ENCODE assay signal across 13 cellular contexts in the genomic region with DNA sequence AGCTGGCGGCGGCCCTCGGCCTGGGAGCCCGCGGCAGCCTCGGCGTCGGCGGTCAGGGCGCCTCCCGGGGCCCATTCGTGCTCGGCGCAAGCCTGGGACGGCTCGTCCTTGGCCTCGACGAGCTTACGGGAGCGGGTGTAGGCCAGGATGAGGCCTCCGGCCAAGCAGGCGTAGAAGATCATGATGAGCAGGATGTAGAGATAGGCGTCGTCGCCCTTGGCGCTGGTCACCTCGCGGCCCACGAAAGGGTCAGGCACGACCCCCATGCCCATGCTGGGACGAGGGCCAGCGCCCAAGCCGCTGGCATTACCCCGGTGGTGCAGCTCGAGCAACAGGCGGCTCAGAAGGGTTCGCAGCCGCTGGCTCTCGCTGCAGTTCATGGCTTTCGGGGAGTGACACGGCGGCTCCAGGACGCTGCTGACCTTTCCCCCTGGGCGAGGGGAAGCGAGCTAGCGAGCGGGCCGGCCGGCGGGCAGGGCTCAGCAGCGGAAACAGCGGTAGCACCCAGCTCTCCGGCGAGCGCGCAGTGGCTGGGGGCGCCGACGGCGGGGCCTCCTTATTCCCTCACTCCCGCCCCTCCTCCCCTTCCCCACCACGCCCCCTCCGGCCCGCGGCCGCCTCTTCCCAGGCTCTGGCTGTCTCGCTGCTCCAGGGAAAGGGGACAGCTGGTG. TPM values are rescaled to one million over a fixed set of nuclear protein-coding genes. Genes with fewer than 3 reads are reported as not detected.
A peak's percentile ranks its signal among the peaks of the same experiment; 100 is the strongest.
DNase-seq lines count a peak whose midpoint lies in the region; ATAC-seq and TF ChIP-seq lines count a peak whose summit lies in the region.
"Had no signal": no experiment of that assay in that cellular context is flagged by ENCODE, and none has a peak within 500 bp of the region (broad histone marks: within the 10 kb centered on the region; RNA-seq: fewer than 3 reads in every experiment).

A gene with protein sequence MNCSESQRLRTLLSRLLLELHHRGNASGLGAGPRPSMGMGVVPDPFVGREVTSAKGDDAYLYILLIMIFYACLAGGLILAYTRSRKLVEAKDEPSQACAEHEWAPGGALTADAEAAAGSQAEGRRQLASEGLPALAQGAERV (minus strand): TSS at position 532 of the 671 bp plus-strand sequence. CDS start 152 bp downstream, at position 380.

- intact Hi-C loops in breast epithelium (cut with DNase I; ENCODE audit: low total_unique reads) (no loop called here), mammary epithelial cell (cut with micrococcal nuclease) (no loop called here), heart left ventricle (cut with DNase I) (loop anchor here in 2 of 10 donors (5.0 kb wide), 1 partner anchor 87 kb away; a partner anchor contains a TSS), aorta (cut with DNase I) (loop anchor here in 1 of 2 donors (5.0 kb wide), 1 partner anchor 137 kb away; no protein-coding TSS in a partner anchor)
- intact Hi-C loops in CD4-positive, alpha-beta T cell (cut with DNase I, micrococcal nuclease), result no loop called here

- 58% methylated on average over 12 of the region's 67 CpGs for WGBS in mammary epithelial cell (ENCODE audit: low coverage, missing lambda C conversion rate)
- 32 to 54% (median 40%) methylated on average over 46 to 67 of the region's 67 CpGs for WGBS in heart left ventricle, 4 donors
- 14 to 39% methylated on average over 47 to 67 of the region's 67 CpGs for WGBS in aorta, 2 donors

- in situ Hi-C loops in mammary epithelial cell (cut with MboI; ENCODE audit: low sequenced_read_pairs in 2 of 2), result loop anchor here in 1 of 2 donors (25.0 kb wide), 1 partner anchor 137 kb away; a partner anchor contains a TSS

- peaks cover 10% of the 10 kb centered on the region for H3K36me3 Mint-ChIP-seq in nephron progenitor cell (ENCODE audit: low read depth)
- no peaks in the 10 kb centered on the region for H3K36me3 Mint-ChIP-seq in activated naive CD8-positive, alpha-beta T cell treated with anti-CD3 and anti-CD28 coated beads, Interleukin-2, amount 50 U/mL, for 24 hours (ENCODE audit: low read depth)
- H3K36me3 Mint-ChIP-seq in CD4-positive, alpha-beta T cell (ENCODE audit: low read depth), result no peaks in the 10 kb centered on the region

- H3K27ac Mint-ChIP-seq in nephron progenitor cell, result no peak within 1 kb of the TSS
- H3K27ac Mint-ChIP-seq in activated naive CD8-positive, alpha-beta T cell treated with anti-CD3 and anti-CD28 coated beads, Interleukin-2, amount 50 U/mL, for 24 hours, result no peak within 1 kb of the TSS
- no peak within 1 kb of the TSS for H3K27ac Mint-ChIP-seq in CD4-positive, alpha-beta T cell

- H3K4me3 ChIP-seq in breast epithelium, result peak within 1 kb of the TSS; percentile 28 to 51 (median 36)
- H3K4me3 ChIP-seq in mammary epithelial cell (replicated peaks in 1 of 3; ENCODE audit: insufficient read depth in 1 of 3, low read depth in 2 of 3, low read length in 3 of 3), result no peak within 1 kb of the TSS
- peak within 1 kb of the TSS in 9 of 12 donors; percentile 5 to 45 (median 36) for H3K4me3 ChIP-seq in heart left ventricle
- H3K4me3 ChIP-seq in aorta (ENCODE audit: low read length in 2 of 2), result no peak within 1 kb of the TSS

- H3K4me1 Mint-ChIP-seq in nephron progenitor cell, result peaks cover 36% of the 10 kb centered on the region
- H3K4me1 Mint-ChIP-seq in activated naive CD8-positive, alpha-beta T cell treated with anti-CD3 and anti-CD28 coated beads, Interleukin-2, amount 50 U/mL, for 24 hours, result peaks cover 6% of the 10 kb centered on the region
- H3K4me1 Mint-ChIP-seq in CD4-positive, alpha-beta T cell (ENCODE audit: low read depth), result no peaks in the 10 kb centered on the region

- no peak for TF ChIP-seq CTCF in breast epithelium (IDR thresholded peaks at IDR 0.05)
- TF ChIP-seq CTCF in mammary epithelial cell (conservative IDR thresholded peaks at IDR 0.05 in 1 of 2, IDR thresholded peaks at IDR 0.05 in 1 of 2; ENCODE audit: extremely low read depth in 1 of 2, insufficient read depth in 1 of 2, low read depth in 1 of 2, low read length in 2 of 2), result no peak
- TF ChIP-seq CTCF in heart left ventricle (IDR thresholded peaks at IDR 0.05), result no peak
- no peak for TF ChIP-seq CTCF in nephron progenitor cell (IDR thresholded peaks at IDR 0.05)
- TF ChIP-seq CTCF in CD4-positive, alpha-beta T cell (IDR thresholded peaks at IDR 0.05), result no peak

- no peak within 1 kb of the TSS for H3K4me2 ChIP-seq in mammary epithelial cell (ENCODE audit: insufficient read depth, low read depth, low read length)

- H3K4me1 ChIP-seq in breast epithelium (no peaks in the 10 kb centered on the region), mammary epithelial cell (ENCODE audit: insufficient read depth, low read length) (no peaks in the 10 kb centered on the region), heart left ventricle (peaks cover 0 to 9% (median 0%) of the 10 kb centered on the region in 12 donors), aorta (ENCODE audit: control insufficient read depth in 1 of 2, insufficient read depth in 2 of 2, low read length in 2 of 2) (no peaks in the 10 kb centered on the region)
- H3K4me1 ChIP-seq: spleen had no signal

- H3K36me3 ChIP-seq in breast epithelium (no peaks in the 10 kb centered on the region), mammary epithelial cell (ENCODE audit: insufficient read depth, low read length) (no peaks in the 10 kb centered on the region), heart left ventricle (no peaks in the 10 kb centered on the region), aorta (ENCODE audit: control insufficient read depth in 1 of 2, insufficient read depth in 2 of 2, low read length in 1 of 2) (no peaks in the 10 kb centered on the region)
- H3K36me3 ChIP-seq: spleen had no signal

- H3K9me3 ChIP-seq in breast epithelium (no peaks in the 10 kb centered on the region), mammary epithelial cell (replicated peaks; ENCODE audit: insufficient read depth, low read length) (no peaks in the 10 kb centered on the region), heart left ventricle (no peaks in the 10 kb centered on the region), aorta (ENCODE audit: control insufficient read depth, low read length) (no peaks in the 10 kb centered on the region)
- no peaks in the 10 kb centered on the region for H3K9me3 ChIP-seq in CD4-positive, alpha-beta T cell (ENCODE audit: control insufficient read depth, low read length)
- H3K9me3 ChIP-seq: spleen had no signal

- POLR2A ChIA-PET in CD4-positive, alpha-beta T cell (lab: Charles Lee), result no interaction called here

- H3K27ac ChIP-seq in breast epithelium (no peak within 1 kb of the TSS), mammary epithelial cell (ENCODE audit: insufficient read depth, low read depth, low read length) (no peak within 1 kb of the TSS), heart left ventricle (no peak within 1 kb of the TSS), aorta (ENCODE audit: low read depth in 1 of 2, low read length in 2 of 2) (no peak within 1 kb of the TSS)
- no peak within 1 kb of the TSS for H3K27ac ChIP-seq in CD4-positive, alpha-beta T cell (ENCODE audit: low read depth, low read length)
- H3K27ac ChIP-seq: spleen had no signal

- H3K4me3 Mint-ChIP-seq in nephron progenitor cell, result peak within 1 kb of the TSS; percentile 69
- no peak within 1 kb of the TSS for H3K4me3 Mint-ChIP-seq in activated naive CD8-positive, alpha-beta T cell treated with anti-CD3 and anti-CD28 coated beads, Interleukin-2, amount 50 U/mL, for 24 hours
- no peak within 1 kb of the TSS for H3K4me3 Mint-ChIP-seq in CD4-positive, alpha-beta T cell

- H3K9ac ChIP-seq in mammary epithelial cell (ENCODE audit: insufficient read depth, low read length), result no peak within 1 kb of the TSS

- BruUV-seq in mammary epithelial cell (replicated peaks; lab: Mats Ljungman, UMichigan), result no TSS peak

- CTCF ChIA-PET in mammary epithelial cell (lab: Charles Lee; ENCODE audit: low non-redundant PET), result no interaction called here
- CTCF ChIA-PET in CD4-positive, alpha-beta T cell (lab: Charles Lee), result no interaction called here

- ATAC-seq in heart left ventricle, result peak in 2 of 4 donors; percentile 15 to 25
- peak; percentile 37 for ATAC-seq in aorta (ENCODE audit: low FRiP score)
- ATAC-seq in activated naive CD8-positive, alpha-beta T cell treated with anti-CD3 and anti-CD28 coated beads, Interleukin-2, amount 50 U/mL, for 24 hours, result no peak
- no peak for ATAC-seq in CD4-positive, alpha-beta T cell (ENCODE audit: poor library complexity)
- ATAC-seq: Panc1 had no signal

- dilution Hi-C loops in mammary epithelial cell (cut with HindIII; ENCODE audit: low sequenced_read_pairs), result no loop called here

- H3K79me2 ChIP-seq in mammary epithelial cell (ENCODE audit: insufficient read depth, low read length), result no peaks in the 10 kb centered on the region

- no peaks in the 10 kb centered on the region for H4K20me1 ChIP-seq in mammary epithelial cell (ENCODE audit: insufficient read depth, low read length)

- DNase-seq in breast epithelium (ENCODE audit: low spot score in 2 of 2) (no peak), mammary epithelial cell (no peak), heart left ventricle (peak in 2 of 5 donors; percentile 7 to 25), nephron progenitor cell (peak; percentile 89), aorta (peak; percentile 47 to 78)
- DNase-seq in activated naive CD8-positive, alpha-beta T cell treated with anti-CD3 and anti-CD28 coated beads, Interleukin-2, amount 50 U/mL, for 24 hours, result no peak
- DNase-seq in activated effector memory CD4-positive, alpha-beta T cell treated with Interleukin-2 at 50 U/mL for 16 hours, result no peak
- no peak for DNase-seq in CD4-positive, alpha-beta T cell
- DNase-seq: central memory CD4-positive, alpha-beta T cell; KG1; NCI-H2029 treated with DMSO at 0.1 percent for 48 hours; spleen had no signal

- TF ChIP-seq POLR2A in breast epithelium (IDR thresholded peaks at IDR 0.05) (no peak), heart left ventricle (IDR thresholded peaks at IDR 0.05) (no peak)

- H3K27me3 Mint-ChIP-seq in nephron progenitor cell (ENCODE audit: low read depth, poor library complexity), result peaks cover 3% of the 10 kb centered on the region
- no peaks in the 10 kb centered on the region for H3K27me3 Mint-ChIP-seq in activated naive CD8-positive, alpha-beta T cell treated with anti-CD3 and anti-CD28 coated beads, Interleukin-2, amount 50 U/mL, for 24 hours
- H3K27me3 Mint-ChIP-seq in CD4-positive, alpha-beta T cell, result no peaks in the 10 kb centered on the region

- H2AFZ ChIP-seq in mammary epithelial cell (ENCODE audit: low read depth, low read length), result no peak within 1 kb of the TSS

- H3K9me3 Mint-ChIP-seq in nephron progenitor cell, result peaks cover 20% of the 10 kb centered on the region
- no peaks in the 10 kb centered on the region for H3K9me3 Mint-ChIP-seq in activated naive CD8-positive, alpha-beta T cell treated with anti-CD3 and anti-CD28 coated beads, Interleukin-2, amount 50 U/mL, for 24 hours
- no peaks in the 10 kb centered on the region for H3K9me3 Mint-ChIP-seq in CD4-positive, alpha-beta T cell

- H3K27me3 ChIP-seq in breast epithelium, result peaks cover 0 to 30% of the 10 kb centered on the region in 2 donors
- H3K27me3 ChIP-seq in mammary epithelial cell (ENCODE audit: insufficient read depth, low read length), result no peaks in the 10 kb centered on the region
- peaks cover 0 to 15% (median 0%) of the 10 kb centered on the region in 9 donors for H3K27me3 ChIP-seq in heart left ventricle
- no peaks in the 10 kb centered on the region for H3K27me3 ChIP-seq in aorta (ENCODE audit: control insufficient read depth in 1 of 2, insufficient read depth in 2 of 2, low read length in 1 of 2)
- no peaks in the 10 kb centered on the region for H3K27me3 ChIP-seq in CD4-positive, alpha-beta T cell (ENCODE audit: control insufficient read depth, insufficient read depth, low read length)
- H3K27me3 ChIP-seq: spleen had no signal

RNA-seq across cellular contexts. Expression of the gene that starts here (rescaled TPM):
- total RNA-seq in breast epithelium (1 to 10 TPM in 1 of 3 donors, under 1 TPM in 2; 0.44 to 1.4 (median 0.66) TPM), mammary epithelial cell (under 1 TPM; 0.40 to 0.50 TPM), heart left ventricle (under 1 TPM in 8 of 9 donors, not detected in 1; 0.18 to 0.61 (median 0.27) TPM), aorta (under 1 TPM; 0.24 to 0.39 TPM)
- polyA plus RNA-seq in mammary epithelial cell (0.27 TPM), heart left ventricle (under 1 TPM; 0.11 to 0.39 TPM), aorta (not detected)
- polyA minus RNA-seq in mammary epithelial cell, result not detected
- not detected for total RNA-seq in CD4-positive, alpha-beta T cell

Comparison
In these comparisons a context has a peak if more than half of its experiments do, and no peak if none do; other contexts are left out.
1. H3K4me3 ChIP-seq: peak in breast epithelium (3 of 3) and heart left ventricle (9 of 12); none in mammary epithelial cell (0 of 3) and aorta (0 of 2).
2. Peak in DNase-seq and ATAC-seq in aorta; RNA of the gene not detected or under 1 TPM.